14 cellular contexts compared by ENCODE assay signal in the genomic region with DNA sequence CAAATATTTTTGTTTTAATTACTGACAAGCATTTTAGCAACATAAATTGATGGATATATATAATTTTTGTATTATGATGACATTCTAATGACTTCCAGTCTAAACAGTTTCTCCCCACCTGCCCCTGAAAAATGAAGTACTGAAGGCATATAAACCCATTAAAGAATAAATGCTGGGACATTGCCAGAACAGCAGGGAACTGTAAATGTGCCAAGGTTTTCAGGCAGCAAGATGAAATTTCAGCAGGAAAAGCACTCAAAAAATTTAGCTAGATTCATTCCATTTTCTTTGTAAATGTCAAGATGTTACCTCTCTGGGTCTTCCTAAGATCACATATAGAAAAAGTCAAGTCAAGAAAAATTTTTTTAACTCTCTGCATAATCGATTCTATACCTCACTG. TPM values are rescaled to one million over a fixed set of nuclear protein-coding genes. Genes with fewer than 3 reads are reported as not detected.
DNase-seq lines count a peak whose midpoint lies in the region; ATAC-seq and TF ChIP-seq lines count a peak whose summit lies in the region.
"Had no signal": no experiment of that assay in that cellular context is flagged by ENCODE, and none has a peak within 500 bp of the region (broad histone marks: within the 10 kb centered on the region; RNA-seq: fewer than 3 reads in every experiment).

No MANE protein-coding gene starts in this region.

- no peaks in the 10 kb centered on the region for H3K9me3 ChIP-seq in A673 (ENCODE audit: low read depth, low read length, poor library complexity, severe bottlenecking)
- H3K9me3 ChIP-seq: BE2C, HAP-1 had no signal

- no peaks in the 10 kb centered on the region for H3K27me3 ChIP-seq in A673 (replicated peaks; ENCODE audit: insufficient read depth, low read depth, low read length, poor library complexity)
- H3K27me3 ChIP-seq: BE2C had no signal

- CTCF ChIA-PET in A673 (lab: Charles Lee) (no interaction called here), WTC11 (lab: Charles Lee) (interaction anchor here (1.8 kb wide), 1 partner anchor 154 kb away, joined by 4 read pairs; no protein-coding TSS in a partner anchor)

- TF ChIP-seq CTCF in A673 (conservative IDR thresholded peaks at IDR 0.05; ENCODE audit: low read depth, low read length), result no peak
- no peak for TF ChIP-seq CTCF in WTC11 (IDR thresholded peaks at IDR 0.05)
- TF ChIP-seq CTCF in choroid plexus epithelial cell (conservative IDR thresholded peaks at IDR 0.05; ENCODE audit: low read depth, low read length), result no peak
- no peak for TF ChIP-seq CTCF in natural killer cell (IDR thresholded peaks at IDR 0.05)

- H3K4me1 ChIP-seq in A673 (ENCODE audit: insufficient read depth, low read length, poor library complexity, severe bottlenecking), result peaks cover 10% of the 10 kb centered on the region
- H3K4me1 ChIP-seq: HAP-1 had no signal

- in situ Hi-C loops in G401 (cut with HindIII; ENCODE audit: low sequenced_read_pairs), result no loop called here

- peak; percentile 25 for DNase-seq in A673 (ENCODE audit: low spot score)
- peak; percentile 55 for DNase-seq in G401 (ENCODE audit: low spot score)
- no peak for DNase-seq in WTC11 (ENCODE audit: low spot score)
- DNase-seq in choroid plexus epithelial cell (ENCODE audit: low read depth), result peak; percentile 57
- DNase-seq in natural killer cell, result no peak
- DNase-seq in activated T-cell treated with anti-CD3 and anti-CD28 coated beads for 4 hours, result no peak
- DNase-seq: BE2C; CD4-positive, alpha-beta memory T cell; DMS153; IMR-90 had no signal

- no peaks in the 10 kb centered on the region for H3K27me3 Mint-ChIP-seq in WTC11 (ENCODE audit: low read depth)
- H3K27me3 Mint-ChIP-seq in natural killer cell (ENCODE audit: low read depth in 2 of 2), result no peaks in the 10 kb centered on the region
- H3K27me3 Mint-ChIP-seq: CD4-positive, alpha-beta memory T cell had no signal

- peaks cover 34% of the 10 kb centered on the region for H3K36me3 ChIP-seq in A673 (ENCODE audit: insufficient read depth, low read length, poor library complexity, severe bottlenecking)

- H3K4me3 Mint-ChIP-seq in WTC11 (no peak overlapping the region), natural killer cell (no peak overlapping the region)
- H3K4me3 Mint-ChIP-seq: CD4-positive, alpha-beta memory T cell had no signal

- no TSS peak for BruUV-seq in A673 (replicated peaks; lab: Mats Ljungman, UMichigan)

- peaks cover 36% of the 10 kb centered on the region for H3K36me3 Mint-ChIP-seq in WTC11
- peaks cover 28% of the 10 kb centered on the region for H3K36me3 Mint-ChIP-seq in natural killer cell

- POLR2A ChIA-PET in A673 (lab: Charles Lee; ENCODE audit: low non-redundant PET) (no interaction called here), WTC11 (lab: Charles Lee) (no interaction called here)

- H3K4me1 Mint-ChIP-seq in WTC11 (no peaks in the 10 kb centered on the region), natural killer cell (peaks cover 0 to 5% of the 10 kb centered on the region in 2 donors)

- H3K9me3 Mint-ChIP-seq in WTC11 (no peaks in the 10 kb centered on the region), natural killer cell (no peaks in the 10 kb centered on the region)
- H3K9me3 Mint-ChIP-seq: CD4-positive, alpha-beta memory T cell had no signal

- intact Hi-C loops in A673 (cut with micrococcal nuclease; ENCODE audit: unreplicated experiment), result no loop called here
- intact Hi-C loops in natural killer cell (cut with micrococcal nuclease), result no loop called here

- H3K27ac Mint-ChIP-seq in WTC11 (peak overlapping the region; percentile 19; the same call in 1 of the 2 replicates), natural killer cell (no peak overlapping the region)
- H3K27ac Mint-ChIP-seq: CD4-positive, alpha-beta memory T cell had no signal

- no peak overlapping the region for H3K27ac ChIP-seq in A673 (ENCODE audit: low read depth, low read length, poor library complexity, severe bottlenecking)
- H3K27ac ChIP-seq: C4-2B had no signal

- H3K4me3 ChIP-seq in A673 (ENCODE audit: low read depth, low read length, poor library complexity, severe bottlenecking) (no peak overlapping the region), choroid plexus epithelial cell (ENCODE audit: low read depth, low read length) (no peak overlapping the region)
- H3K4me3 ChIP-seq: HAP-1 had no signal

- no peak for ATAC-seq in WTC11
- no peak for ATAC-seq in natural killer cell
- ATAC-seq in HG02885 (IDR thresholded peaks at IDR 0.05; ENCODE audit: poor library complexity, unreplicated experiment), result no peak

TF ChIP-seq in WTC11, 78 proteins besides CTCF, POLR2A, EP300 and RAD21 (continues in another document):
- no peak for TF ChIP-seq ZNF416 (CRISPR knock-in tag; IDR thresholded peaks at IDR 0.05)
- TF ChIP-seq SP1 (CRISPR knock-in tag; conservative IDR thresholded peaks at IDR 0.05), result no peak
- TF ChIP-seq, protein P1, sequence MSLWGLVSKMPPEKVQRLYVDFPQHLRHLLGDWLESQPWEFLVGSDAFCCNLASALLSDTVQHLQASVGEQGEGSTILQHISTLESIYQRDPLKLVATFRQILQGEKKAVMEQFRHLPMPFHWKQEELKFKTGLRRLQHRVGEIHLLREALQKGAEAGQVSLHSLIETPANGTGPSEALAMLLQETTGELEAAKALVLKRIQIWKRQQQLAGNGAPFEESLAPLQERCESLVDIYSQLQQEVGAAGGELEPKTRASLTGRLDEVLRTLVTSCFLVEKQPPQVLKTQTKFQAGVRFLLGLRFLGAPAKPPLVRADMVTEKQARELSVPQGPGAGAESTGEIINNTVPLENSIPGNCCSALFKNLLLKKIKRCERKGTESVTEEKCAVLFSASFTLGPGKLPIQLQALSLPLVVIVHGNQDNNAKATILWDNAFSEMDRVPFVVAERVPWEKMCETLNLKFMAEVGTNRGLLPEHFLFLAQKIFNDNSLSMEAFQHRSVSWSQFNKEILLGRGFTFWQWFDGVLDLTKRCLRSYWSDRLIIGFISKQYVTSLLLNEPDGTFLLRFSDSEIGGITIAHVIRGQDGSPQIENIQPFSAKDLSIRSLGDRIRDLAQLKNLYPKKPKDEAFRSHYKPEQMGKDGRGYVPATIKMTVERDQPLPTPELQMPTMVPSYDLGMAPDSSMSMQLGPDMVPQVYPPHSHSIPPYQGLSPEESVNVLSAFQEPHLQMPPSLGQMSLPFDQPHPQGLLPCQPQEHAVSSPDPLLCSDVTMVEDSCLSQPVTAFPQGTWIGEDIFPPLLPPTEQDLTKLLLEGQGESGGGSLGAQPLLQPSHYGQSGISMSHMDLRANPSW (CRISPR knock-in tag; conservative IDR thresholded peaks at IDR 0.05; ENCODE audit: low read depth), result no peak
- no peak for TF ChIP-seq ZNF671 (CRISPR knock-in tag; IDR thresholded peaks at IDR 0.05)
- TF ChIP-seq, protein P2, sequence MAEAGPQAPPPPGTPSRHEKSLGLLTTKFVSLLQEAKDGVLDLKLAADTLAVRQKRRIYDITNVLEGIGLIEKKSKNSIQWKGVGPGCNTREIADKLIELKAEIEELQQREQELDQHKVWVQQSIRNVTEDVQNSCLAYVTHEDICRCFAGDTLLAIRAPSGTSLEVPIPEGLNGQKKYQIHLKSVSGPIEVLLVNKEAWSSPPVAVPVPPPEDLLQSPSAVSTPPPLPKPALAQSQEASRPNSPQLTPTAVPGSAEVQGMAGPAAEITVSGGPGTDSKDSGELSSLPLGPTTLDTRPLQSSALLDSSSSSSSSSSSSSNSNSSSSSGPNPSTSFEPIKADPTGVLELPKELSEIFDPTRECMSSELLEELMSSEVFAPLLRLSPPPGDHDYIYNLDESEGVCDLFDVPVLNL (CRISPR knock-in tag; IDR thresholded peaks at IDR 0.05; ENCODE audit: borderline replicate concordance, low read depth), result no peak
- no peak for TF ChIP-seq JUN (CRISPR knock-in tag; IDR thresholded peaks at IDR 0.05)
- TF ChIP-seq, protein P3, sequence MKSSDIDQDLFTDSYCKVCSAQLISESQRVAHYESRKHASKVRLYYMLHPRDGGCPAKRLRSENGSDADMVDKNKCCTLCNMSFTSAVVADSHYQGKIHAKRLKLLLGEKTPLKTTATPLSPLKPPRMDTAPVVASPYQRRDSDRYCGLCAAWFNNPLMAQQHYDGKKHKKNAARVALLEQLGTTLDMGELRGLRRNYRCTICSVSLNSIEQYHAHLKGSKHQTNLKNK (CRISPR knock-in tag; IDR thresholded peaks at IDR 0.05), result no peak
- no peak for TF ChIP-seq ZNF232 (CRISPR knock-in tag; IDR thresholded peaks at IDR 0.05)
- TF ChIP-seq, protein P4, sequence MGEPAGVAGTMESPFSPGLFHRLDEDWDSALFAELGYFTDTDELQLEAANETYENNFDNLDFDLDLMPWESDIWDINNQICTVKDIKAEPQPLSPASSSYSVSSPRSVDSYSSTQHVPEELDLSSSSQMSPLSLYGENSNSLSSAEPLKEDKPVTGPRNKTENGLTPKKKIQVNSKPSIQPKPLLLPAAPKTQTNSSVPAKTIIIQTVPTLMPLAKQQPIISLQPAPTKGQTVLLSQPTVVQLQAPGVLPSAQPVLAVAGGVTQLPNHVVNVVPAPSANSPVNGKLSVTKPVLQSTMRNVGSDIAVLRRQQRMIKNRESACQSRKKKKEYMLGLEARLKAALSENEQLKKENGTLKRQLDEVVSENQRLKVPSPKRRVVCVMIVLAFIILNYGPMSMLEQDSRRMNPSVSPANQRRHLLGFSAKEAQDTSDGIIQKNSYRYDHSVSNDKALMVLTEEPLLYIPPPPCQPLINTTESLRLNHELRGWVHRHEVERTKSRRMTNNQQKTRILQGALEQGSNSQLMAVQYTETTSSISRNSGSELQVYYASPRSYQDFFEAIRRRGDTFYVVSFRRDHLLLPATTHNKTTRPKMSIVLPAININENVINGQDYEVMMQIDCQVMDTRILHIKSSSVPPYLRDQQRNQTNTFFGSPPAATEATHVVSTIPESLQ (CRISPR knock-in tag; IDR thresholded peaks at IDR 0.05), result no peak
- TF ChIP-seq, protein P5, sequence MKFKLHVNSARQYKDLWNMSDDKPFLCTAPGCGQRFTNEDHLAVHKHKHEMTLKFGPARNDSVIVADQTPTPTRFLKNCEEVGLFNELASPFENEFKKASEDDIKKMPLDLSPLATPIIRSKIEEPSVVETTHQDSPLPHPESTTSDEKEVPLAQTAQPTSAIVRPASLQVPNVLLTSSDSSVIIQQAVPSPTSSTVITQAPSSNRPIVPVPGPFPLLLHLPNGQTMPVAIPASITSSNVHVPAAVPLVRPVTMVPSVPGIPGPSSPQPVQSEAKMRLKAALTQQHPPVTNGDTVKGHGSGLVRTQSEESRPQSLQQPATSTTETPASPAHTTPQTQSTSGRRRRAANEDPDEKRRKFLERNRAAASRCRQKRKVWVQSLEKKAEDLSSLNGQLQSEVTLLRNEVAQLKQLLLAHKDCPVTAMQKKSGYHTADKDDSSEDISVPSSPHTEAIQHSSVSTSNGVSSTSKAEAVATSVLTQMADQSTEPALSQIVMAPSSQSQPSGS (CRISPR knock-in tag; IDR thresholded peaks at IDR 0.05; ENCODE audit: borderline replicate concordance, low read depth), result no peak
- no peak for TF ChIP-seq NFATC4 (CRISPR knock-in tag; IDR thresholded peaks at IDR 0.05)

RNA-seq across cellular contexts. Expression of a gene that starts 11.0 kb away (rescaled TPM):
- total RNA-seq in A673 (2021) (0.09 and 0.11 TPM in 2 replicates), WTC11 (2021) (9.1 to 9.2 TPM (median 9.1 TPM) in 3 replicates), natural killer cell (not detected)
- total RNA-seq in G401 (2014; rRNA removed; shearing (Covaris generic)), result 0.37 and 0.44 TPM in 2 replicates
- total RNA-seq: HT-29 had no signal

Comparison
In these comparisons a context has a peak if more than half of its experiments do, and no peak if none do; other contexts are left out.
1. DNase-seq: peak in A673 (single experiment), G401 (single experiment) and choroid plexus epithelial cell (single experiment); none in WTC11 (single experiment), natural killer cell (single experiment) and activated T-cell treated with anti-CD3 and anti-CD28 coated beads for 4 hours (single experiment).